Comparison of ENCODE assay signal across 6 cellular contexts in the genomic region with DNA sequence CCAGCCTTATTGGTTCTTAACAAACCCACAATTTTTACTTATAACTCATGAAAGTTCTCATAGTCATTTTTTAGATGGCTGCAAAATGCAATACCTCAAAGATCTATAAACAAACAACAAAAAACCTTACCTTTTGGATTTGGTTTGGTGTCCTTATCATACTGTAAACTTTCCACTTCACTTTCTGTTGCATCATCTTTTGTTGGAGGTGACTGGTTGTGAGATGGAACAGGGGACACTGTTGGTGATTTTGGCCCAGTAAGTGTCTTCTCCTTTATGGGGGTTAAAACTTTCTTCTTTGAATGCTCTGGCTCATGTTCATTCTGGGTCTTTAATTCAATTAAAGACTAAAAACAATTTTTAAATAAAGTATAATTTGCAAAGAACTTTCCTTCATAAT.
"Had no signal": no experiment of that assay in that cellular context is flagged by ENCODE, and none has a peak within 500 bp of the region (broad histone marks: within the 10 kb centered on the region; RNA-seq: fewer than 3 reads in every experiment).

No MANE protein-coding gene starts in this region.

- DNase-seq: IMR-90, KBM-7, KG1 had no signal

- H3K27ac ChIP-seq: HL-60, KMS-11 had no signal

- H3K4me2 ChIP-seq: KMS-11 had no signal

- H3K9ac ChIP-seq: KMS-11 had no signal

- FAIRE-seq: HTR-8/SVneo had no signal
